Comparison of ENCODE assay signal across 19 cellular contexts in genomic region chr12:21710944-21711343, GRCh38. TPM values are rescaled to one million over a fixed set of nuclear protein-coding genes. Genes with fewer than 3 reads are reported as not detected.
DNase-seq lines count a peak whose midpoint lies in the region; ATAC-seq and TF ChIP-seq lines count a peak whose summit lies in the region.
"Had no signal": no experiment of that assay in that cellular context is flagged by ENCODE, and none has a peak within 500 bp of the region (broad histone marks: within the 10 kb centered on the region; RNA-seq: fewer than 3 reads in every experiment).

No MANE protein-coding gene starts in this region.

- intact Hi-C loops in aorta (cut with DNase I), result no loop called here

- H3K4me1 ChIP-seq in rectal smooth muscle tissue (ENCODE audit: control insufficient read depth, insufficient read depth, low read length) (peaks cover 8% of the 10 kb centered on the region), aorta (ENCODE audit: control insufficient read depth in 1 of 2, insufficient read depth in 2 of 2, low read length in 2 of 2) (peaks cover 0 to 1% of the 10 kb centered on the region in 2 donors)
- H3K4me1 ChIP-seq: body of pancreas, right lobe of liver, SJSA1 had no signal

- DNase-seq in choroid plexus epithelial cell (ENCODE audit: low read depth) (peak; percentile 25), NCI-H82 (lab: John Stamatoyannopoulos, UW) (no peak), NCI-H2171 treated with DMSO at 0.1 percent for 48 hours (lab: John Stamatoyannopoulos, UW) (no peak), aorta (no peak)
- DNase-seq in stimulated activated naive CD8-positive, alpha-beta T cell treated with anti-CD3 and anti-CD28 coated beads, Interleukin-15, amount 100 ng/mL, for 72 hours, result no peak
- DNase-seq: activated naive CD4-positive, alpha-beta T cell; body of pancreas; effector CD8-positive, alpha-beta T cell; Kasumi-1; natural killer cell; NCI-H1694; NCI-H774; right lobe of liver; stomach had no signal

- H3K9me3 ChIP-seq in aorta (ENCODE audit: control insufficient read depth, low read length), result no peaks in the 10 kb centered on the region
- H3K9me3 ChIP-seq: body of pancreas, right lobe of liver, SJSA1, stomach had no signal

- H3K4me1 Mint-ChIP-seq in stimulated activated naive CD8-positive, alpha-beta T cell treated with anti-CD3 and anti-CD28 coated beads, Interleukin-15, amount 100 ng/mL, for 72 hours, result no peaks in the 10 kb centered on the region
- H3K4me1 Mint-ChIP-seq: natural killer cell had no signal

- 37 to 43% methylated on average over 2 of the region's 2 CpGs for WGBS in aorta, 2 donors

- ATAC-seq in GM18858 (IDR thresholded peaks at IDR 0.05; ENCODE audit: unreplicated experiment), result peak; percentile 62
- ATAC-seq in HG02798 (IDR thresholded peaks at IDR 0.05; ENCODE audit: poor library complexity, unreplicated experiment), result peak; percentile 77
- no peak for ATAC-seq in stimulated activated naive CD8-positive, alpha-beta T cell treated with anti-CD3 and anti-CD28 coated beads, Interleukin-15, amount 100 ng/mL, for 72 hours
- no peak for ATAC-seq in aorta (ENCODE audit: low FRiP score)
- ATAC-seq: body of pancreas, natural killer cell, right lobe of liver had no signal

- H3K27me3 ChIP-seq in rectal smooth muscle tissue (ENCODE audit: control insufficient read depth, insufficient read depth, low read length), result no peaks in the 10 kb centered on the region
- H3K27me3 ChIP-seq in aorta (ENCODE audit: control insufficient read depth in 1 of 2, insufficient read depth in 2 of 2, low read length in 1 of 2), result no peaks in the 10 kb centered on the region
- H3K27me3 ChIP-seq: body of pancreas, right lobe of liver, SJSA1, stomach had no signal

- H3K27ac Mint-ChIP-seq in stimulated activated naive CD8-positive, alpha-beta T cell treated with anti-CD3 and anti-CD28 coated beads, Interleukin-15, amount 100 ng/mL, for 72 hours, result no peak overlapping the region
- H3K27ac Mint-ChIP-seq: natural killer cell had no signal

- no peak overlapping the region for H3K9ac ChIP-seq in rectal smooth muscle tissue (ENCODE audit: low read length)

- H3K4me3 ChIP-seq in choroid plexus epithelial cell (ENCODE audit: low read depth, low read length) (no peak overlapping the region), rectal smooth muscle tissue (ENCODE audit: low read length) (peak overlapping the region; percentile 1), aorta (ENCODE audit: low read length in 2 of 2) (no peak overlapping the region)
- H3K4me3 ChIP-seq: body of pancreas, right lobe of liver, SJSA1, stomach had no signal

- no peaks in the 10 kb centered on the region for H3K9me3 Mint-ChIP-seq in stimulated activated naive CD8-positive, alpha-beta T cell treated with anti-CD3 and anti-CD28 coated beads, Interleukin-15, amount 100 ng/mL, for 72 hours
- H3K9me3 Mint-ChIP-seq: natural killer cell had no signal

- H3K4me3 Mint-ChIP-seq in stimulated activated naive CD8-positive, alpha-beta T cell treated with anti-CD3 and anti-CD28 coated beads, Interleukin-15, amount 100 ng/mL, for 72 hours, result no peak overlapping the region
- H3K4me3 Mint-ChIP-seq: natural killer cell had no signal

- H3K36me3 ChIP-seq in rectal smooth muscle tissue (ENCODE audit: control insufficient read depth, insufficient read depth, low read length), result no peaks in the 10 kb centered on the region
- no peaks in the 10 kb centered on the region for H3K36me3 ChIP-seq in aorta (ENCODE audit: control insufficient read depth in 1 of 2, insufficient read depth in 2 of 2, low read length in 1 of 2)
- H3K36me3 ChIP-seq: right lobe of liver, SJSA1, stomach had no signal

- peaks cover 8% of the 10 kb centered on the region for H3K27me3 Mint-ChIP-seq in stimulated activated naive CD8-positive, alpha-beta T cell treated with anti-CD3 and anti-CD28 coated beads, Interleukin-15, amount 100 ng/mL, for 72 hours

- H3K27ac ChIP-seq in rectal smooth muscle tissue (ENCODE audit: low read depth, low read length), result peak overlapping the region; percentile 55
- no peak overlapping the region for H3K27ac ChIP-seq in aorta (ENCODE audit: low read depth in 1 of 2, low read length in 2 of 2)
- H3K27ac ChIP-seq: body of pancreas, C4-2B, right lobe of liver, SJSA1, stomach had no signal

- no peak for TF ChIP-seq CTCF in choroid plexus epithelial cell (conservative IDR thresholded peaks at IDR 0.05; ENCODE audit: low read depth, low read length)

RNA-seq across cellular contexts. Expression of gene LDHB, which starts 53.3 kb away (rescaled TPM):
- total RNA-seq in aorta, result 100 to 1,000 TPM; 251 to 260 TPM
- 100 to 1,000 TPM; 218 to 361 TPM for polyA plus RNA-seq in aorta

Comparison
In these comparisons a context has a peak if more than half of its experiments do, and no peak if none do; other contexts are left out.
1. ATAC-seq: peak in GM18858 (single experiment) and HG02798 (single experiment); none in stimulated activated naive CD8-positive, alpha-beta T cell treated with anti-CD3 and anti-CD28 coated beads, Interleukin-15, amount 100 ng/mL, for 72 hours (single experiment) and aorta (single experiment).